ENCODE assay signal across 18 cellular contexts in the genomic region with DNA sequence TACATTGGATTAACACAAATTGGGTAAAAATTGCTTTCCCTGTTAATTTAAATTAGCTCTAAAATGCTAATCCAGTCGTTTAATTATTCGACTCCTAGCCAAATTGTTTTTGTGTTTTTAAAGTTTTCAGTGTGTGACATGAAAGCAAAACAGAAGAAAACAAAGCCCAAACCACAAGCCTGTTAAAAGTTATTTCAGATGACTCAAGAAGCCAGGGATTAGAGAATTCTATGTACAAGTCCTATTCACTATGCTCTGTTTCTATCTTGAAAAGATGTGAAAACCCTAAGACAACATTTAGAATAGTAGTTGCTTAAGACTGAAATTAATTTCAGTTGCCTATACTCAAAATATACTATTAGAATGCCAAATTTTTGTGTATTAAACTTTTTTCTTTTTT.
"Had no signal": no experiment of that assay in that cellular context is flagged by ENCODE, and none has a peak within 500 bp of the region (broad histone marks: within the 10 kb centered on the region; RNA-seq: fewer than 3 reads in every experiment).

No MANE protein-coding gene starts in this region.

- H3K36me3 Mint-ChIP-seq: activated naive CD4-positive, alpha-beta T cell treated with anti-CD3 and anti-CD28 coated beads, Interleukin-2, amount 50 U/mL, for 72 hours; natural killer cell had no signal

- H3K4me3 ChIP-seq: adrenal gland, breast epithelium, colonic mucosa, lower lobe of right lung, tibial artery had no signal

- DNase-seq: activated CD4-positive, alpha-beta T cell treated with anti-CD3 and anti-CD28 coated beads, Interleukin-2, amount 50 U/mL, for 1 hour; activated CD4-positive, CD25-positive, alpha-beta regulatory T cell treated with anti-CD3 and anti-CD28 coated beads, Interleukin-2, amount 50 U/mL, for 72 hours; activated CD8-positive, alpha-beta T cell treated with anti-CD3 and anti-CD28 coated beads, Interleukin-2, amount 10 ng/mL, durations not matched to agents 7 days and 5 days; activated gamma-delta T cell treated with Interleukin-2 at 50 U/mL for 16 hours; adrenal gland; colonic mucosa; foreskin keratinocyte; lower lobe of right lung; natural killer cell; stimulated activated CD4-positive, alpha-beta T cell treated with anti-CD3 and anti-CD28 coated beads, Interleukin-4, amount 100 ng/mL, for 24 hours; tibial artery; WERI-Rb-1 had no signal

- H3K4me1 Mint-ChIP-seq: central memory CD8-positive, alpha-beta T cell; natural killer cell had no signal

- H3K27ac Mint-ChIP-seq: activated CD8-positive, alpha-beta T cell treated with anti-CD3 and anti-CD28 coated beads, Interleukin-2, amount 10 ng/mL, durations not matched to agents 7 days and 5 days; activated naive CD4-positive, alpha-beta T cell treated with anti-CD3 and anti-CD28 coated beads, Interleukin-2, amount 50 U/mL, for 72 hours; activated T-helper 1 cell treated with anti-CD3 and anti-CD28 coated beads, Interleukin-12 subunit alpha, Interleukin-12 subunit beta, Interleukin-2, Interleukin-4 antibody, amounts not matched to agents 30 ng/mL and 10 ng/mL and 1 ng/mL, durations not matched to agents 14 hours and 24 hours and 36 hours; natural killer cell; progenitor cell of endocrine pancreas; stimulated activated naive CD8-positive, alpha-beta T cell treated with anti-CD3 and anti-CD28 coated beads, Interleukin-15, Interleukin-2, amounts not matched to agents 100 ng/mL and 50 ng/mL, for 24 hours had no signal

- H3K27me3 Mint-ChIP-seq: central memory CD8-positive, alpha-beta T cell; progenitor cell of endocrine pancreas; stimulated activated naive CD8-positive, alpha-beta T cell treated with anti-CD3 and anti-CD28 coated beads, Interleukin-15, Interleukin-2, amounts not matched to agents 100 ng/mL and 50 ng/mL, for 24 hours had no signal

- H3K4me3 Mint-ChIP-seq: activated CD8-positive, alpha-beta T cell treated with anti-CD3 and anti-CD28 coated beads, Interleukin-2, amount 10 ng/mL, durations not matched to agents 7 days and 5 days; activated T-helper 1 cell treated with anti-CD3 and anti-CD28 coated beads, Interleukin-12 subunit alpha, Interleukin-12 subunit beta, Interleukin-2, Interleukin-4 antibody, amounts not matched to agents 30 ng/mL and 10 ng/mL and 1 ng/mL, durations not matched to agents 14 hours and 24 hours and 36 hours; central memory CD8-positive, alpha-beta T cell; natural killer cell; stimulated activated naive CD8-positive, alpha-beta T cell treated with anti-CD3 and anti-CD28 coated beads, Interleukin-15, Interleukin-2, amounts not matched to agents 100 ng/mL and 50 ng/mL, for 24 hours had no signal
